Comparison of ENCODE assay signal across 8 cellular contexts in genomic region chr3:39052613-39053012, GRCh38. TPM values are rescaled to one million over a fixed set of nuclear protein-coding genes. Genes with fewer than 3 reads are reported as not detected.
A peak's percentile ranks its signal among the peaks of the same experiment; 100 is the strongest.
DNase-seq lines count a peak whose midpoint lies in the region; ATAC-seq, FAIRE-seq and TF ChIP-seq lines count a peak whose summit lies in the region.

No MANE protein-coding gene starts in this region.

- POLR2A ChIA-PET in PC-9 (lab: Charles Lee; ENCODE audit: unreplicated experiment): no interaction called here

- peak overlapping the region; percentile 87 for H3K4me2 ChIP-seq in PC-9

- H3K27me3 Mint-ChIP-seq in progenitor cell of endocrine pancreas: no peaks in the 10 kb centered on the region

- no peak for ATAC-seq in HG03025 (IDR thresholded peaks at IDR 0.05; ENCODE audit: low FRiP score, unreplicated experiment)

- BruUV-seq in PC-9 (replicated peaks; lab: Mats Ljungman, UMichigan): no TSS peak

- H3K9me2 ChIP-seq in PC-9 (ENCODE audit: insufficient read depth): no peaks in the 10 kb centered on the region

- no peaks in the 10 kb centered on the region for H3K36me3 ChIP-seq in PC-9 (ENCODE audit: low read depth)

- DNase-seq in GM03348 (ENCODE audit: low spot score) (peak; percentile 8), PC-9 (no peak), epithelial cell of prostate (ENCODE audit: low read depth, low spot score) (no peak), progenitor cell of endocrine pancreas (ENCODE audit: low spot score, unreplicated experiment) (no peak), HK-2 (ENCODE audit: unreplicated experiment) (no peak), GM19239 (ENCODE audit: insufficient read length, low spot score) (no peak)
- DNase-seq in stimulated activated CD4-positive, alpha-beta T cell treated with anti-CD3 and anti-CD28 coated beads, Interleukin-2, amount 100 ng/mL, for 24 hours: no peak

- no peaks in the 10 kb centered on the region for H3F3A ChIP-seq in PC-9 (ENCODE audit: insufficient read depth, low read depth)

- no peaks in the 10 kb centered on the region for H3K36me3 Mint-ChIP-seq in progenitor cell of endocrine pancreas (ENCODE audit: insufficient read depth)

- peak overlapping the region; percentile 96 for H3K27ac Mint-ChIP-seq in progenitor cell of endocrine pancreas

- peak overlapping the region; percentile 96 for H3K4me3 Mint-ChIP-seq in progenitor cell of endocrine pancreas (ENCODE audit: low read depth)

- no peaks in the 10 kb centered on the region for H3K9me3 Mint-ChIP-seq in progenitor cell of endocrine pancreas (ENCODE audit: low read depth)

- intact Hi-C loops in PC-9 (cut with micrococcal nuclease; ENCODE audit: unreplicated experiment): no loop called here

- TF ChIP-seq CTCF in PC-9 (conservative IDR thresholded peaks at IDR 0.05) (no peak), progenitor cell of endocrine pancreas (IDR thresholded peaks at IDR 0.05; ENCODE audit: unreplicated experiment) (no peak)

- peaks cover 32% of the 10 kb centered on the region for H3K79me2 ChIP-seq in PC-9 (ENCODE audit: low read depth)

- peaks cover 7% of the 10 kb centered on the region for H3K4me1 ChIP-seq in PC-9 (replicated peaks; ENCODE audit: insufficient read depth)

- H4K20me1 ChIP-seq in PC-9 (ENCODE audit: insufficient read depth): 0 out of 2 replicates have a peak, but pooled peaks cover 3% of the 10 kb centered on the region

- no peak for FAIRE-seq in GM19239 (lab: Jason Lieb, UNC)

- CTCF ChIA-PET in PC-9 (lab: Charles Lee): no interaction called here

- H3K27me3 ChIP-seq in PC-9 (ENCODE audit: insufficient read depth, low read depth): no peaks in the 10 kb centered on the region

- peak overlapping the region; percentile 99 for H2AFZ ChIP-seq in PC-9

- H3K9me3 ChIP-seq in PC-9 (ENCODE audit: insufficient read depth, low read depth): no peaks in the 10 kb centered on the region

- H3K4me1 Mint-ChIP-seq in progenitor cell of endocrine pancreas (ENCODE audit: low read depth): peaks cover 16% of the 10 kb centered on the region

- H3K4me3 ChIP-seq in PC-9: peak overlapping the region; percentile 98

- H3K27ac ChIP-seq in PC-9 (no peak overlapping the region), epithelial cell of prostate (peak overlapping the region; percentile 58)

RNA-seq across cellular contexts. Expression of gene WDR48, which starts 0.8 kb away (rescaled TPM):
- total RNA-seq in PC-9 (2021) (26.0 and 31.2 TPM in 2 replicates), progenitor cell of endocrine pancreas (69.7 and 78.3 TPM in 2 replicates)

RNA-seq across cellular contexts. Expression of gene SCN11A, which starts 0.9 kb away (rescaled TPM):
- total RNA-seq in PC-9 (2021) (not detected in 2 replicates), progenitor cell of endocrine pancreas (1.5 and 1.6 TPM in 2 replicates)

RNA-seq across cellular contexts. Expression of gene GORASP1, which starts 54.8 kb away (rescaled TPM):
- total RNA-seq in PC-9 (2021) (43.4 and 44.4 TPM in 2 replicates), progenitor cell of endocrine pancreas (64.3 and 72.8 TPM in 2 replicates)

RNA-seq across cellular contexts. Expression of gene TTC21A, which starts 54.9 kb away (rescaled TPM):
- total RNA-seq in PC-9 (2021) (9.0 and 9.5 TPM in 2 replicates), progenitor cell of endocrine pancreas (16.1 and 17.2 TPM in 2 replicates)
